Comparison of ENCODE assay signal across 18 cellular contexts in the genomic region with DNA sequence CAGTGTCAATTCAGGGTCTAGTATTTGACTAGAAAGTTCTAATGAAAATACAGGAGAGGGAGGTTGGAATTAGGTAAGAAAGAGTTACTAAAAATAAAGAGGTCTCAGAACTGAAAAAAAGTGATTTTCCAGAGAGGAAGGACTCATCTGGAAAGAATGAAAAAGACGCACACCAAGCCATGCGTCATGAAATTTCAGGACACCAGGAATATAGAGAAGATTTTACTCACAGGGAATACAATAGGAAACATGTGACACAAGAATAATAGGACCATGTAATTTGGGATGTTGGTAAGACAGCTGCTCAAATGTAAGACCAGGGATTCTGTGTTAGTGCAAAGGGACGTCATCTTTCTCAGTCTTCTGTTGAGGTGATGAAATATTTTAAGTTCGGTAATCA.
DNase-seq lines count a peak whose midpoint lies in the region; TF ChIP-seq lines count a peak whose summit lies in the region.
"Had no signal": no experiment of that assay in that cellular context is flagged by ENCODE, and none has a peak within 500 bp of the region (broad histone marks: within the 10 kb centered on the region; RNA-seq: fewer than 3 reads in every experiment).

No MANE protein-coding gene starts in this region.

- intact Hi-C loops in esophagus muscularis mucosa (cut with DNase I), result no loop called here

- H2BK12ac ChIP-seq in trophoblast cell (ENCODE audit: low read length), result no peak overlapping the region

- H3K4me3 ChIP-seq in BJ (ENCODE audit: low read depth, low read length) (no peak overlapping the region), SJSA1 (no peak overlapping the region), esophagus muscularis mucosa (no peak overlapping the region), trophoblast cell (ENCODE audit: low read depth, low read length) (no peak overlapping the region)

- 58% methylated on average over 4 of the region's 4 CpGs for WGBS in esophagus muscularis mucosa
- no CpG with 5 or more reads among the region's 4 CpGs for WGBS in trophoblast cell (ENCODE audit: extremely low coverage, insufficient coverage, insufficient read length)

- H2BK120ac ChIP-seq in trophoblast cell (ENCODE audit: insufficient read depth, low read length, poor library complexity), result no peak overlapping the region

- TF ChIP-seq CTCF in BJ (IDR thresholded peaks at IDR 0.05; ENCODE audit: insufficient read depth, low read depth, low read length), result no peak
- no peak for TF ChIP-seq CTCF in esophagus muscularis mucosa (IDR thresholded peaks at IDR 0.05)

- no peak overlapping the region for H2AFZ ChIP-seq in trophoblast cell (ENCODE audit: insufficient read depth, low read length, poor library complexity)

- no peak for TF ChIP-seq POLR2A in esophagus muscularis mucosa (IDR thresholded peaks at IDR 0.05; ENCODE audit: low read depth)

- H2AK5ac ChIP-seq in trophoblast cell (ENCODE audit: low read length), result no peak overlapping the region

- H3K9ac ChIP-seq in trophoblast cell (ENCODE audit: low read length), result no peak overlapping the region

- H3K4ac ChIP-seq in trophoblast cell (ENCODE audit: low read depth, low read length), result no peak overlapping the region

- POLR2A ChIA-PET in BJ (lab: Charles Lee), result no interaction called here

- H3K36me3 ChIP-seq in BJ (ENCODE audit: control insufficient read depth, insufficient read depth, low read length) (no peaks in the 10 kb centered on the region), SJSA1 (no peaks in the 10 kb centered on the region), esophagus muscularis mucosa (peaks cover 0 to 4% (median 0%) of the 10 kb centered on the region in 4 donors), trophoblast cell (ENCODE audit: control insufficient read depth in 1 of 2, insufficient read depth in 2 of 2, low read length in 2 of 2) (no peaks in the 10 kb centered on the region)

- H3K18ac ChIP-seq in trophoblast cell (ENCODE audit: low read length), result no peak overlapping the region

- H2BK5ac ChIP-seq in trophoblast cell (ENCODE audit: low read depth, low read length, poor library complexity), result no peak overlapping the region

- no peak overlapping the region for H4K91ac ChIP-seq in trophoblast cell (ENCODE audit: low read depth, low read length)

- H3K27me3 ChIP-seq in BJ (ENCODE audit: control insufficient read depth, insufficient read depth, low read length) (no peaks in the 10 kb centered on the region), SJSA1 (replicated peaks) (no peaks in the 10 kb centered on the region), esophagus muscularis mucosa (no peaks in the 10 kb centered on the region), trophoblast cell (ENCODE audit: insufficient read depth, low read length) (no peaks in the 10 kb centered on the region)

- H3K9me3 ChIP-seq in SJSA1 (replicated peaks) (no peaks in the 10 kb centered on the region), esophagus muscularis mucosa (no peaks in the 10 kb centered on the region), trophoblast cell (ENCODE audit: insufficient read depth, low read depth, low read length) (no peaks in the 10 kb centered on the region)

- H3K4me1 ChIP-seq in SJSA1 (replicated peaks), result peaks cover 20% of the 10 kb centered on the region
- peaks cover 0 to 26% (median 8%) of the 10 kb centered on the region in 4 donors for H3K4me1 ChIP-seq in esophagus muscularis mucosa
- H3K4me1 ChIP-seq in trophoblast cell (ENCODE audit: control insufficient read depth in 1 of 2, insufficient read depth in 2 of 2, low read length in 2 of 2), result no peaks in the 10 kb centered on the region

- H3K14ac ChIP-seq in trophoblast cell (ENCODE audit: low read length), result no peak overlapping the region

- peak; percentile 40 for TF ChIP-seq EP300 in esophagus muscularis mucosa (IDR thresholded peaks at IDR 0.05)

- peak overlapping the region; percentile 70 for H3K27ac ChIP-seq in SJSA1
- peak overlapping the region; percentile 9 to 62 (median 43) for H3K27ac ChIP-seq in esophagus muscularis mucosa (replicated peaks in 1 of 4)
- H3K27ac ChIP-seq in trophoblast cell (ENCODE audit: low read depth, low read length), result no peak overlapping the region
- H3K27ac ChIP-seq: C4-2B had no signal

- no peak overlapping the region for H4K12ac ChIP-seq in trophoblast cell (ENCODE audit: low read depth, low read length)

- no peak overlapping the region for H4K8ac ChIP-seq in trophoblast cell (ENCODE audit: low read depth, low read length)

- H3K79me1 ChIP-seq in trophoblast cell (ENCODE audit: low read length), result no peaks in the 10 kb centered on the region

- no peaks in the 10 kb centered on the region for H3K79me2 ChIP-seq in trophoblast cell (ENCODE audit: control insufficient read depth, insufficient read depth, low read length, poor library complexity)

- H3K4me2 ChIP-seq in trophoblast cell (ENCODE audit: low read length), result no peak overlapping the region

- DNase-seq in BJ (ENCODE audit: low read depth), result peak; percentile 88
- peak; percentile 64 to 86 for DNase-seq in SJSA1 (ENCODE audit: low read depth in 1 of 2, low spot score in 2 of 2)
- DNase-seq in esophagus muscularis mucosa (ENCODE audit: extremely low spot score), result no peak
- DNase-seq in trophoblast cell, result peak; percentile 37 to 79
- DNase-seq in activated effector memory CD4-positive, alpha-beta T cell treated with Interleukin-2 at 50 U/mL for 16 hours, result no peak
- DNase-seq in DMS53 treated with DMSO at 0.1 percent for 48 hours (lab: John Stamatoyannopoulos, UW; ENCODE audit: unreplicated experiment), result no peak
- no peak for DNase-seq in stimulated activated CD4-positive, alpha-beta T cell treated with anti-CD3 and anti-CD28 coated beads, Interleukin-1b, Interleukin-23, amount 100 ng/mL, for 48 hours
- no peak for DNase-seq in cerebellar nuclear complex (lab: John Stamatoyannopoulos, UW)
- DNase-seq: activated CD8-positive, alpha-beta T cell treated with anti-CD3 and anti-CD28 coated beads for 36 hours; activated effector memory CD4-positive, alpha-beta T cell treated with anti-CD3 and anti-CD28 coated beads, Interleukin-2, amount 50 U/mL, for 16 hours; central memory CD4-positive, alpha-beta T cell; glutamatergic neuron; Kasumi-1; left cardiac atrium; NCI-H2029; NCI-H774; stimulated activated CD4-positive, alpha-beta T cell treated with anti-CD3 and anti-CD28 coated beads, Interleukin-2, amount 100 ng/mL, for 48 hours had no signal

- no peak overlapping the region for H3K23ac ChIP-seq in trophoblast cell (ENCODE audit: low read length)

- CTCF ChIA-PET in BJ (lab: Yijun Ruan, JAX), result no interaction called here

Comparison
In these comparisons a context has a peak if more than half of its experiments do, and no peak if none do; other contexts are left out.
1. DNase-seq: peak in BJ (single experiment), SJSA1 (2 of 2) and trophoblast cell (2 of 2); none in esophagus muscularis mucosa (single experiment), activated effector memory CD4-positive, alpha-beta T cell treated with Interleukin-2 at 50 U/mL for 16 hours (single experiment), DMS53 treated with DMSO at 0.1 percent for 48 hours (single experiment), stimulated activated CD4-positive, alpha-beta T cell treated with anti-CD3 and anti-CD28 coated beads, Interleukin-1b, Interleukin-23, amount 100 ng/mL, for 48 hours (single experiment) and cerebellar nuclear complex (0 of 2).